29 cellular contexts compared by ENCODE assay signal in genomic region chr2:133970641-133971040, GRCh38.
"Had no signal": no experiment of that assay in that cellular context is flagged by ENCODE, and none has a peak within 500 bp of the region (broad histone marks: within the 10 kb centered on the region; RNA-seq: fewer than 3 reads in every experiment).

No MANE protein-coding gene starts in this region.

- DNase-seq: naive thymus-derived CD8-positive, alpha-beta T cell; nephron progenitor cell; occipital lobe; ovary; posterior cingulate gyrus; psoas muscle; right cardiac atrium; right lobe of liver; sigmoid colon; small intestine; stimulated activated CD4-positive, alpha-beta T cell treated with anti-CD3 and anti-CD28 coated beads, Interleukin-15, amount 100 ng/mL, for 24 hours; stimulated activated CD4-positive, alpha-beta T cell treated with anti-CD3 and anti-CD28 coated beads, Interleukin-2, amount 100 ng/mL, for 24 hours; stimulated activated CD4-positive, alpha-beta T cell treated with anti-CD3 and anti-CD28 coated beads, Interleukin-2, amount 100 ng/mL, for 48 hours; stimulated activated CD4-positive, alpha-beta T cell treated with anti-CD3 and anti-CD28 coated beads, Interleukin-4, amount 100 ng/mL, for 24 hours; stimulated activated naive B cell treated with anti-CD40 and anti-IgM and Interleukin-4, amounts not matched to agents 10 μg/mL and 1 μg/mL and 100 μg/mL, for 72 hours; stimulated activated naive CD4-positive, alpha-beta T cell treated with Interleukin-2 at 50 U/mL for 16 hours; stomach; thyroid gland; trophoblast cell; upper lobe of left lung had no signal

- H3K27ac Mint-ChIP-seq: naive thymus-derived CD8-positive, alpha-beta T cell; natural killer cell treated with Interleukin-12 subunit alpha and Interleukin-12 subunit beta and Interleukin-15 and Interleukin-18, amount 100 ng/mL, for 72 hours; nephron progenitor cell; progenitor cell of endocrine pancreas; stimulated activated effector memory CD8-positive, alpha-beta T cell treated with anti-CD3 and anti-CD28 coated beads, Interleukin-12 subunit alpha, Interleukin-12 subunit beta, amount 100 ng/mL, for 72 hours; stimulated activated naive B cell treated with anti-CD40 and anti-IgM and Interleukin-4, amounts not matched to agents 10 μg/mL and 1 μg/mL and 100 μg/mL, for 72 hours; stimulated activated naive CD8-positive, alpha-beta T cell treated with anti-CD3 and anti-CD28 coated beads, Interleukin-15, Interleukin-2, amounts not matched to agents 100 ng/mL and 50 ng/mL, for 24 hours had no signal

- H3K36me3 Mint-ChIP-seq: naive thymus-derived CD8-positive, alpha-beta T cell; natural killer cell treated with Interleukin-12 subunit alpha and Interleukin-12 subunit beta and Interleukin-15 and Interleukin-18, amount 100 ng/mL, for 72 hours; stimulated activated effector memory CD8-positive, alpha-beta T cell treated with anti-CD3 and anti-CD28 coated beads, Interleukin-12 subunit alpha, Interleukin-12 subunit beta, amount 100 ng/mL, for 72 hours; stimulated activated naive B cell treated with anti-CD40 and anti-IgM and Interleukin-4, amounts not matched to agents 10 μg/mL and 1 μg/mL and 100 μg/mL, for 72 hours had no signal

- H3K4me1 ChIP-seq: parathyroid adenoma, psoas muscle, right lobe of liver, stomach, thyroid gland, upper lobe of left lung, vagina had no signal

- H3K9me3 ChIP-seq: ovary, psoas muscle, right lobe of liver, sigmoid colon, stomach, thoracic aorta, thyroid gland, tibial nerve, upper lobe of left lung, vagina had no signal

- H3K36me3 ChIP-seq: ovary, right lobe of liver, sigmoid colon, stomach, thoracic aorta, thyroid gland, tibial nerve, upper lobe of left lung, vagina had no signal

- H3K79me2 ChIP-seq: parathyroid adenoma had no signal

- H3K4me3 Mint-ChIP-seq: naive thymus-derived CD8-positive, alpha-beta T cell; natural killer cell treated with Interleukin-12 subunit alpha and Interleukin-12 subunit beta and Interleukin-15 and Interleukin-18, amount 100 ng/mL, for 72 hours; nephron progenitor cell; neural crest cell; stimulated activated effector memory CD8-positive, alpha-beta T cell treated with anti-CD3 and anti-CD28 coated beads, Interleukin-12 subunit alpha, Interleukin-12 subunit beta, amount 100 ng/mL, for 72 hours; stimulated activated naive B cell treated with anti-CD40 and anti-IgM and Interleukin-4, amounts not matched to agents 10 μg/mL and 1 μg/mL and 100 μg/mL, for 72 hours; stimulated activated naive CD8-positive, alpha-beta T cell treated with anti-CD3 and anti-CD28 coated beads, Interleukin-15, Interleukin-2, amounts not matched to agents 100 ng/mL and 50 ng/mL, for 24 hours had no signal

- H3K27me3 ChIP-seq: ovary, right lobe of liver, sigmoid colon, stomach, thyroid gland, tibial nerve, upper lobe of left lung, vagina had no signal

- H3K27ac ChIP-seq: ovary, parathyroid adenoma, psoas muscle, right lobe of liver, sigmoid colon, stomach, thoracic aorta, thyroid gland, tibial nerve, upper lobe of left lung, vagina had no signal

- H3K4me1 Mint-ChIP-seq: nephron progenitor cell, neural crest cell had no signal

- H3K4me3 ChIP-seq: ovary, psoas muscle, right lobe of liver, sigmoid colon, stomach, thoracic aorta, thyroid gland, tibial nerve, upper lobe of left lung, vagina had no signal

- H3K9ac ChIP-seq: parathyroid adenoma had no signal

- H2AFZ ChIP-seq: parathyroid adenoma had no signal

- ATAC-seq: naive thymus-derived CD8-positive, alpha-beta T cell; natural killer cell treated with Interleukin-12 subunit alpha and Interleukin-12 subunit beta and Interleukin-15 and Interleukin-18, amount 100 ng/mL, for 72 hours; psoas muscle; right cardiac atrium; right lobe of liver; stimulated activated effector memory CD8-positive, alpha-beta T cell treated with anti-CD3 and anti-CD28 coated beads, Interleukin-12 subunit alpha, Interleukin-12 subunit beta, amount 100 ng/mL, for 72 hours; stimulated activated naive B cell treated with anti-CD40 and anti-IgM and Interleukin-4, amounts not matched to agents 10 μg/mL and 1 μg/mL and 100 μg/mL, for 72 hours had no signal

- H3K9me3 Mint-ChIP-seq: naive thymus-derived CD8-positive, alpha-beta T cell; natural killer cell treated with Interleukin-12 subunit alpha and Interleukin-12 subunit beta and Interleukin-15 and Interleukin-18, amount 100 ng/mL, for 72 hours; nephron progenitor cell; neural crest cell; stimulated activated effector memory CD8-positive, alpha-beta T cell treated with anti-CD3 and anti-CD28 coated beads, Interleukin-12 subunit alpha, Interleukin-12 subunit beta, amount 100 ng/mL, for 72 hours; stimulated activated naive CD8-positive, alpha-beta T cell treated with anti-CD3 and anti-CD28 coated beads, Interleukin-15, Interleukin-2, amounts not matched to agents 100 ng/mL and 50 ng/mL, for 24 hours had no signal
